ENCODE assay signal across 9 cellular contexts in genomic region chr5:132737982-132738770, GRCh38. TPM values are rescaled to one million over a fixed set of nuclear protein-coding genes. Genes with fewer than 3 reads are reported as not detected.
DNase-seq lines count a peak whose midpoint lies in the region; ATAC-seq, FAIRE-seq and TF ChIP-seq lines count a peak whose summit lies in the region.
"Had no signal": no experiment of that assay in that cellular context is flagged by ENCODE, and none has a peak within 500 bp of the region (broad histone marks: within the 10 kb centered on the region; RNA-seq: fewer than 3 reads in every experiment).

No MANE protein-coding gene starts in this region.

- FAIRE-seq in frontal cortex (lab: Jason Lieb, UNC) = no peak

- H3K27ac Mint-ChIP-seq in T-helper 1 cell treated with Interleukin-12 subunit alpha and Interleukin-12 subunit beta and Interleukin-4 antibody, amounts not matched to agents 30 μg/mL and 1 μg/mL, for 36 hours = peak overlapping the region; percentile 87
- H3K27ac Mint-ChIP-seq in T-cell = peak overlapping the region; percentile 89 to 91
- peak overlapping the region; percentile 93 for H3K27ac Mint-ChIP-seq in stimulated activated effector memory CD8-positive, alpha-beta T cell treated with anti-CD3 and anti-CD28 coated beads, Interleukin-12 subunit alpha, Interleukin-12 subunit beta, amount 100 ng/mL, for 72 hours

- no peak for ATAC-seq in T-cell (replicated peaks in 1 of 4)
- no peak for ATAC-seq in stimulated activated effector memory CD8-positive, alpha-beta T cell treated with anti-CD3 and anti-CD28 coated beads, Interleukin-12 subunit alpha, Interleukin-12 subunit beta, amount 100 ng/mL, for 72 hours

- peak overlapping the region; percentile 94 for H3K4me3 ChIP-seq in fibroblast of villous mesenchyme (ENCODE audit: low read depth, low read length)

- peaks cover 6% of the 10 kb centered on the region for H3K36me3 Mint-ChIP-seq in T-helper 1 cell treated with Interleukin-12 subunit alpha and Interleukin-12 subunit beta and Interleukin-4 antibody, amounts not matched to agents 30 μg/mL and 1 μg/mL, for 36 hours (ENCODE audit: low read depth)
- peaks cover 7% of the 10 kb centered on the region for H3K36me3 Mint-ChIP-seq in T-cell
- H3K36me3 Mint-ChIP-seq in stimulated activated effector memory CD8-positive, alpha-beta T cell treated with anti-CD3 and anti-CD28 coated beads, Interleukin-12 subunit alpha, Interleukin-12 subunit beta, amount 100 ng/mL, for 72 hours = peaks cover 26% of the 10 kb centered on the region

- peak overlapping the region; percentile 89 for H3K4me3 Mint-ChIP-seq in T-helper 1 cell treated with Interleukin-12 subunit alpha and Interleukin-12 subunit beta and Interleukin-4 antibody, amounts not matched to agents 30 μg/mL and 1 μg/mL, for 36 hours
- peak overlapping the region; percentile 88 to 92 (median 91) for H3K4me3 Mint-ChIP-seq in T-cell
- H3K4me3 Mint-ChIP-seq in stimulated activated effector memory CD8-positive, alpha-beta T cell treated with anti-CD3 and anti-CD28 coated beads, Interleukin-12 subunit alpha, Interleukin-12 subunit beta, amount 100 ng/mL, for 72 hours = peak overlapping the region; percentile 86

- POLR2A ChIA-PET in T-cell (lab: Charles Lee) = interaction anchor here (0.6 to 1.4 kb wide), 4 partner anchors 9 to 247 kb away, joined by 3 to 8 read pairs (median 4); partner anchors contain the start of genes CCNI2 (in 1 of the 2) and IRF1 (in 1 of the 2)

- H3K4me1 Mint-ChIP-seq in T-helper 1 cell treated with Interleukin-12 subunit alpha and Interleukin-12 subunit beta and Interleukin-4 antibody, amounts not matched to agents 30 μg/mL and 1 μg/mL, for 36 hours (ENCODE audit: low read depth) = peaks cover 35% of the 10 kb centered on the region
- peaks cover 31 to 39% (median 36%) of the 10 kb centered on the region in 3 donors for H3K4me1 Mint-ChIP-seq in T-cell
- H3K4me1 Mint-ChIP-seq in stimulated activated effector memory CD8-positive, alpha-beta T cell treated with anti-CD3 and anti-CD28 coated beads, Interleukin-12 subunit alpha, Interleukin-12 subunit beta, amount 100 ng/mL, for 72 hours = peaks cover 29% of the 10 kb centered on the region

- no peak for TF ChIP-seq CTCF in fibroblast of villous mesenchyme (IDR thresholded peaks at IDR 0.05; ENCODE audit: insufficient read depth, low read depth, low read length)

- DNase-seq in T-helper 1 cell (no peak), T-cell (no peak), fibroblast of villous mesenchyme (ENCODE audit: low read depth) (no peak), NCI-H510A treated with DMSO at 0.1 percent for 48 hours (lab: John Stamatoyannopoulos, UW) (no peak), frontal cortex (ENCODE audit: low spot score in 2 of 2) (no peak)
- DNase-seq in stimulated activated effector memory CD8-positive, alpha-beta T cell treated with anti-CD3 and anti-CD28 coated beads, Interleukin-12 subunit alpha, Interleukin-12 subunit beta, amount 100 ng/mL, for 72 hours (ENCODE audit: low spot score in 2 of 2) = no peak
- DNase-seq in stimulated activated CD4-positive, alpha-beta T cell treated with anti-CD3 and anti-CD28 coated beads, Interleukin-4, amount 100 ng/mL, for 1 hour = no peak

- H3K27me3 Mint-ChIP-seq in T-helper 1 cell treated with Interleukin-12 subunit alpha and Interleukin-12 subunit beta and Interleukin-4 antibody, amounts not matched to agents 30 μg/mL and 1 μg/mL, for 36 hours (ENCODE audit: low read depth) = peaks cover 20% of the 10 kb centered on the region
- peaks cover 0 to 2% of the 10 kb centered on the region in 2 donors for H3K27me3 Mint-ChIP-seq in T-cell

- H3K9me3 Mint-ChIP-seq in T-helper 1 cell treated with Interleukin-12 subunit alpha and Interleukin-12 subunit beta and Interleukin-4 antibody, amounts not matched to agents 30 μg/mL and 1 μg/mL, for 36 hours = no peaks in the 10 kb centered on the region
- H3K9me3 Mint-ChIP-seq in T-cell = no peaks in the 10 kb centered on the region
- H3K9me3 Mint-ChIP-seq in stimulated activated effector memory CD8-positive, alpha-beta T cell treated with anti-CD3 and anti-CD28 coated beads, Interleukin-12 subunit alpha, Interleukin-12 subunit beta, amount 100 ng/mL, for 72 hours = no peaks in the 10 kb centered on the region

- CTCF ChIA-PET in T-cell (lab: Charles Lee) = interaction anchor here (0.6 to 4.1 kb wide), 2 partner anchors 9 to 1363 kb away, joined by 4 to 31 read pairs; partner anchors contain the start of gene CCNI2 (in 1 of the 2)

RNA-seq across cellular contexts. Expression of gene KIF3A, which starts 0.8 kb away (rescaled TPM):
- total RNA-seq in T-cell = 10 to 100 TPM; 13.8 to 15.9 (median 15.2) TPM
- 9.7 and 13.0 TPM in 2 replicates for total RNA-seq in fibroblast of villous mesenchyme
- total RNA-seq in frontal cortex = 95.8 TPM

RNA-seq across cellular contexts. Expression of gene CCNI2, which starts 9.1 kb away (rescaled TPM):
- total RNA-seq in T-cell (10 to 100 TPM in 3 of 5 donors, 1 to 10 TPM in 2; 5.8 to 13.8 (median 11.0) TPM), fibroblast of villous mesenchyme (under 0.01 TPM in 1 of 2 replicates, not detected in the other), frontal cortex (1.6 TPM)
- total RNA-seq: NCI-H460 had no signal

RNA-seq across cellular contexts. Expression of gene SEPTIN8, which starts 38.9 kb away (rescaled TPM):
- 10 to 100 TPM in 4 of 5 donors, 1 to 10 TPM in 1; 6.6 to 12.4 (median 11.0) TPM for total RNA-seq in T-cell
- 43.5 and 51.4 TPM in 2 replicates for total RNA-seq in fibroblast of villous mesenchyme
- 28.1 TPM for total RNA-seq in frontal cortex
